In genomic region chr9:129610473-129611301, GRCh38 we compare ENCODE assay signal across 1 cellular context.
TF ChIP-seq lines count a peak whose summit lies in the region.

No MANE protein-coding gene starts in this region.

TF ChIP-seq in HepG2, 621 proteins besides CTCF, POLR2A, EP300 and RAD21 (continues in another document):
- TF ChIP-seq ZNF44 (CRISPR knock-in tag; IDR thresholded peaks at IDR 0.05) (no peak), ZSCAN22 (CRISPR knock-in tag; IDR thresholded peaks at IDR 0.05) (0 out of 2 replicates have a peak, but pooled peaks have one; percentile 61), ZNF264 (CRISPR knock-in tag; IDR thresholded peaks at IDR 0.05) (no peak), NRL (CRISPR knock-in tag; IDR thresholded peaks at IDR 0.05; ENCODE audit: borderline replicate concordance) (peak; percentile 61; the same call in 1 of the 2 replicates), KDM5A (IDR thresholded peaks at IDR 0.05; ENCODE audit: borderline replicate concordance, low read length) (peak; percentile 47; the same call in 1 of the 2 replicates), ZNF18 (CRISPR knock-in tag; IDR thresholded peaks at IDR 0.05; ENCODE audit: insufficient replicate concordance) (no peak), CEBPG (CRISPR knock-in tag; IDR thresholded peaks at IDR 0.05) (no peak), ADNP (CRISPR knock-in tag; IDR thresholded peaks at IDR 0.05) (no peak), ZNF556 (CRISPR knock-in tag; IDR thresholded peaks at IDR 0.05; ENCODE audit: borderline replicate concordance) (no peak), ZNF431 (CRISPR knock-in tag; IDR thresholded peaks at IDR 0.05; ENCODE audit: borderline replicate concordance, low read depth) (0 out of 2 replicates have a peak, but pooled peaks have one; percentile 53), CEBPZ (IDR thresholded peaks at IDR 0.05; ENCODE audit: low read length) (no peak), ZNF782 (CRISPR knock-in tag; IDR thresholded peaks at IDR 0.05; ENCODE audit: borderline replicate concordance) (no peak), DMAP1 (CRISPR knock-in tag; IDR thresholded peaks at IDR 0.05) (no peak), ZNF263 (CRISPR knock-in tag; IDR thresholded peaks at IDR 0.05) (peak; percentile 57; the same call in 1 of the 2 replicates), ZSCAN5A (CRISPR knock-in tag; IDR thresholded peaks at IDR 0.05; ENCODE audit: borderline replicate concordance) (0 out of 2 replicates have a peak, but pooled peaks have one; percentile 48), HMGXB3 (CRISPR knock-in tag; IDR thresholded peaks at IDR 0.05; ENCODE audit: borderline replicate concordance) (no peak), MBD4 (IDR thresholded peaks at IDR 0.05; ENCODE audit: borderline replicate concordance, low read length) (no peak), AGO1 (IDR thresholded peaks at IDR 0.05; ENCODE audit: low read depth, low read length, poor library complexity, severe bottlenecking) (peak; percentile 78), ZFP41 (CRISPR knock-in tag; IDR thresholded peaks at IDR 0.05; ENCODE audit: borderline replicate concordance) (no peak)
- TF ChIP-seq, protein P1, sequence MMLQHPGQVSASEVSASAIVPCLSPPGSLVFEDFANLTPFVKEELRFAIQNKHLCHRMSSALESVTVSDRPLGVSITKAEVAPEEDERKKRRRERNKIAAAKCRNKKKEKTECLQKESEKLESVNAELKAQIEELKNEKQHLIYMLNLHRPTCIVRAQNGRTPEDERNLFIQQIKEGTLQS (CRISPR knock-in tag; IDR thresholded peaks at IDR 0.05) = 0 out of 2 replicates have a peak, but pooled peaks have one; percentile 25
- TF ChIP-seq, protein P2, sequence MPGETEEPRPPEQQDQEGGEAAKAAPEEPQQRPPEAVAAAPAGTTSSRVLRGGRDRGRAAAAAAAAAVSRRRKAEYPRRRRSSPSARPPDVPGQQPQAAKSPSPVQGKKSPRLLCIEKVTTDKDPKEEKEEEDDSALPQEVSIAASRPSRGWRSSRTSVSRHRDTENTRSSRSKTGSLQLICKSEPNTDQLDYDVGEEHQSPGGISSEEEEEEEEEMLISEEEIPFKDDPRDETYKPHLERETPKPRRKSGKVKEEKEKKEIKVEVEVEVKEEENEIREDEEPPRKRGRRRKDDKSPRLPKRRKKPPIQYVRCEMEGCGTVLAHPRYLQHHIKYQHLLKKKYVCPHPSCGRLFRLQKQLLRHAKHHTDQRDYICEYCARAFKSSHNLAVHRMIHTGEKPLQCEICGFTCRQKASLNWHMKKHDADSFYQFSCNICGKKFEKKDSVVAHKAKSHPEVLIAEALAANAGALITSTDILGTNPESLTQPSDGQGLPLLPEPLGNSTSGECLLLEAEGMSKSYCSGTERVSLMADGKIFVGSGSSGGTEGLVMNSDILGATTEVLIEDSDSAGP (CRISPR knock-in tag; IDR thresholded peaks at IDR 0.05; ENCODE audit: borderline replicate concordance) = peak; percentile 30
- TF ChIP-seq, protein P3, sequence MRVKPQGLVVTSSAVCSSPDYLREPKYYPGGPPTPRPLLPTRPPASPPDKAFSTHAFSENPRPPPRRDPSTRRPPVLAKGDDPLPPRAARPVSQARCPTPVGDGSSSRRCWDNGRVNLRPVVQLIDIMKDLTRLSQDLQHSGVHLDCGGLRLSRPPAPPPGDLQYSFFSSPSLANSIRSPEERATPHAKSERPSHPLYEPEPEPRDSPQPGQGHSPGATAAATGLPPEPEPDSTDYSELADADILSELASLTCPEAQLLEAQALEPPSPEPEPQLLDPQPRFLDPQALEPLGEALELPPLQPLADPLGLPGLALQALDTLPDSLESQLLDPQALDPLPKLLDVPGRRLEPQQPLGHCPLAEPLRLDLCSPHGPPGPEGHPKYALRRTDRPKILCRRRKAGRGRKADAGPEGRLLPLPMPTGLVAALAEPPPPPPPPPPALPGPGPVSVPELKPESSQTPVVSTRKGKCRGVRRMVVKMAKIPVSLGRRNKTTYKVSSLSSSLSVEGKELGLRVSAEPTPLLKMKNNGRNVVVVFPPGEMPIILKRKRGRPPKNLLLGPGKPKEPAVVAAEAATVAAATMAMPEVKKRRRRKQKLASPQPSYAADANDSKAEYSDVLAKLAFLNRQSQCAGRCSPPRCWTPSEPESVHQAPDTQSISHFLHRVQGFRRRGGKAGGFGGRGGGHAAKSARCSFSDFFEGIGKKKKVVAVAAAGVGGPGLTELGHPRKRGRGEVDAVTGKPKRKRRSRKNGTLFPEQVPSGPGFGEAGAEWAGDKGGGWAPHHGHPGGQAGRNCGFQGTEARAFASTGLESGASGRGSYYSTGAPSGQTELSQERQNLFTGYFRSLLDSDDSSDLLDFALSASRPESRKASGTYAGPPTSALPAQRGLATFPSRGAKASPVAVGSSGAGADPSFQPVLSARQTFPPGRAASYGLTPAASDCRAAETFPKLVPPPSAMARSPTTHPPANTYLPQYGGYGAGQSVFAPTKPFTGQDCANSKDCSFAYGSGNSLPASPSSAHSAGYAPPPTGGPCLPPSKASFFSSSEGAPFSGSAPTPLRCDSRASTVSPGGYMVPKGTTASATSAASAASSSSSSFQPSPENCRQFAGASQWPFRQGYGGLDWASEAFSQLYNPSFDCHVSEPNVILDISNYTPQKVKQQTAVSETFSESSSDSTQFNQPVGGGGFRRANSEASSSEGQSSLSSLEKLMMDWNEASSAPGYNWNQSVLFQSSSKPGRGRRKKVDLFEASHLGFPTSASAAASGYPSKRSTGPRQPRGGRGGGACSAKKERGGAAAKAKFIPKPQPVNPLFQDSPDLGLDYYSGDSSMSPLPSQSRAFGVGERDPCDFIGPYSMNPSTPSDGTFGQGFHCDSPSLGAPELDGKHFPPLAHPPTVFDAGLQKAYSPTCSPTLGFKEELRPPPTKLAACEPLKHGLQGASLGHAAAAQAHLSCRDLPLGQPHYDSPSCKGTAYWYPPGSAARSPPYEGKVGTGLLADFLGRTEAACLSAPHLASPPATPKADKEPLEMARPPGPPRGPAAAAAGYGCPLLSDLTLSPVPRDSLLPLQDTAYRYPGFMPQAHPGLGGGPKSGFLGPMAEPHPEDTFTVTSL (CRISPR knock-in tag; IDR thresholded peaks at IDR 0.05; ENCODE audit: borderline replicate concordance) = 0 out of 2 replicates have a peak, but pooled peaks have one; percentile 20
- TF ChIP-seq, protein P4, sequence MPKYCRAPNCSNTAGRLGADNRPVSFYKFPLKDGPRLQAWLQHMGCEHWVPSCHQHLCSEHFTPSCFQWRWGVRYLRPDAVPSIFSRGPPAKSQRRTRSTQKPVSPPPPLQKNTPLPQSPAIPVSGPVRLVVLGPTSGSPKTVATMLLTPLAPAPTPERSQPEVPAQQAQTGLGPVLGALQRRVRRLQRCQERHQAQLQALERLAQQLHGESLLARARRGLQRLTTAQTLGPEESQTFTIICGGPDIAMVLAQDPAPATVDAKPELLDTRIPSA (CRISPR knock-in tag; IDR thresholded peaks at IDR 0.05; ENCODE audit: borderline replicate concordance) = 0 out of 2 replicates have a peak, but pooled peaks have one; percentile 30
- TF ChIP-seq, protein P5, sequence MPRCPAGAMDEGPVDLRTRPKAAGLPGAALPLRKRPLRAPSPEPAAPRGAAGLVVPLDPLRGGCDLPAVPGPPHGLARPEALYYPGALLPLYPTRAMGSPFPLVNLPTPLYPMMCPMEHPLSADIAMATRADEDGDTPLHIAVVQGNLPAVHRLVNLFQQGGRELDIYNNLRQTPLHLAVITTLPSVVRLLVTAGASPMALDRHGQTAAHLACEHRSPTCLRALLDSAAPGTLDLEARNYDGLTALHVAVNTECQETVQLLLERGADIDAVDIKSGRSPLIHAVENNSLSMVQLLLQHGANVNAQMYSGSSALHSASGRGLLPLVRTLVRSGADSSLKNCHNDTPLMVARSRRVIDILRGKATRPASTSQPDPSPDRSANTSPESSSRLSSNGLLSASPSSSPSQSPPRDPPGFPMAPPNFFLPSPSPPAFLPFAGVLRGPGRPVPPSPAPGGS (CRISPR knock-in tag; IDR thresholded peaks at IDR 0.05) = no peak; the same call in 1 of the 2 replicates
- TF ChIP-seq, protein P6, sequence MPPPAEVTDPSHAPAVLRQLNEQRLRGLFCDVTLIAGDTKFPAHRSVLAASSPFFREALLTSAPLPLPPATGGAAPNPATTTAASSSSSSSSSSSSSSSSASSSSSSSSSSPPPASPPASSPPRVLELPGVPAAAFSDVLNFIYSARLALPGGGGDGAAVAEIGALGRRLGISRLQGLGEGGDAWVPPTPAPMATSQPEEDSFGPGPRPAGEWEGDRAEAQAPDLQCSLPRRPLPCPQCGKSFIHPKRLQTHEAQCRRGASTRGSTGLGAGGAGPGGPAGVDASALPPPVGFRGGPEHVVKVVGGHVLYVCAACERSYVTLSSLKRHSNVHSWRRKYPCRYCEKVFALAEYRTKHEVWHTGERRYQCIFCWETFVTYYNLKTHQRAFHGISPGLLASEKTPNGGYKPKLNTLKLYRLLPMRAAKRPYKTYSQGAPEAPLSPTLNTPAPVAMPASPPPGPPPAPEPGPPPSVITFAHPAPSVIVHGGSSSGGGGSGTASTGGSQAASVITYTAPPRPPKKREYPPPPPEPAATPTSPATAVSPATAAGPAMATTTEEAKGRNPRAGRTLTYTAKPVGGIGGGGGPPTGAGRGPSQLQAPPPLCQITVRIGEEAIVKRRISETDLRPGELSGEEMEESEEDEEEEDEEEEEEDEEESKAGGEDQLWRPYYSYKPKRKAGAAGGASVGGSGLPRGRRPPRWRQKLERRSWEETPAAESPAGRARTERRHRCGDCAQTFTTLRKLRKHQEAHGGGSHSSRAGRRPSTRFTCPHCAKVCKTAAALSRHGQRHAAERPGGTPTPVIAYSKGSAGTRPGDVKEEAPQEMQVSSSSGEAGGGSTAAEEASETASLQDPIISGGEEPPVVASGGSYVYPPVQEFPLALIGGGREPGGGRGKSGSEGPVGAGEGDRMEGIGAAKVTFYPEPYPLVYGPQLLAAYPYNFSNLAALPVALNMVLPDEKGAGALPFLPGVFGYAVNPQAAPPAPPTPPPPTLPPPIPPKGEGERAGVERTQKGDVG (CRISPR knock-in tag; IDR thresholded peaks at IDR 0.05; ENCODE audit: borderline replicate concordance) = no peak
